ENCODE assay signal across 20 cellular contexts in genomic region chr18:49997468-49998045, GRCh38.
"Had no signal": no experiment of that assay in that cellular context is flagged by ENCODE, and none has a peak within 500 bp of the region (broad histone marks: within the 10 kb centered on the region; RNA-seq: fewer than 3 reads in every experiment).

No MANE protein-coding gene starts in this region.

- H3K9me3 ChIP-seq: gastrocnemius medialis, prostate gland, right lobe of liver, suprapubic skin, transverse colon, vagina had no signal

- H3K4me3 ChIP-seq: dorsolateral prefrontal cortex, gastrocnemius medialis, prostate gland, right lobe of liver, suprapubic skin, transverse colon, vagina had no signal

- H3K27ac ChIP-seq: dorsolateral prefrontal cortex, epithelial cell of prostate, gastrocnemius medialis, prostate gland, right lobe of liver, suprapubic skin, transverse colon, vagina had no signal

- H3K27me3 ChIP-seq: gastrocnemius medialis, right lobe of liver, suprapubic skin, transverse colon, vagina had no signal

- DNase-seq: dorsolateral prefrontal cortex; effector CD4-positive, alpha-beta T cell; foreskin fibroblast; gastrocnemius medialis; head of caudate nucleus; naive thymus-derived CD8-positive, alpha-beta T cell; nephron progenitor cell; right lobe of liver; small intestine; stimulated activated CD4-positive, alpha-beta T cell treated with anti-CD3 and anti-CD28 coated beads, Interleukin-15, amount 100 ng/mL, for 24 hours; stimulated activated CD4-positive, alpha-beta T cell treated with anti-CD3 and anti-CD28 coated beads, Interleukin-4, amount 100 ng/mL, for 1 hour; stimulated activated CD8-positive, alpha-beta memory T cell treated with anti-CD3 and anti-CD28 coated beads, Interleukin-4, amount 100 ng/mL, for 48 hours; stimulated activated naive CD4-positive, alpha-beta T cell; stimulated activated naive CD8-positive, alpha-beta T cell treated with anti-CD3 and anti-CD28 coated beads, Interleukin-15, amount 100 ng/mL, for 72 hours; transverse colon had no signal

- ATAC-seq: esophagus mucosa; gastrocnemius medialis; naive thymus-derived CD8-positive, alpha-beta T cell; right lobe of liver; stimulated activated naive CD8-positive, alpha-beta T cell treated with anti-CD3 and anti-CD28 coated beads, Interleukin-15, amount 100 ng/mL, for 72 hours had no signal

- H3K4me1 ChIP-seq: gastrocnemius medialis, prostate gland, suprapubic skin, transverse colon, vagina had no signal

- H3K36me3 ChIP-seq: gastrocnemius medialis, prostate gland, right lobe of liver, suprapubic skin, transverse colon, vagina had no signal
